In genomic region chr12:67451206-67451605, GRCh38 we compare ENCODE assay signal across 15 cellular contexts.
"Had no signal": no experiment of that assay in that cellular context is flagged by ENCODE, and none has a peak within 500 bp of the region (broad histone marks: within the 10 kb centered on the region; RNA-seq: fewer than 3 reads in every experiment).

No MANE protein-coding gene starts in this region.

- H3K4me3 Mint-ChIP-seq: dendritic cell treated with granulocyte-macrophage colony-stimulating factor and Interleukin-4, amounts not matched to agents 40 ng/mL and 50 ng/mL, for 4 days had no signal

- H3K27me3 Mint-ChIP-seq: activated T-helper 17 cell treated with anti-CD3 and anti-CD28 coated beads, Interleukin-2, amount 50 U/mL, for 72 hours had no signal

- ATAC-seq: activated T-helper 17 cell treated with anti-CD3 and anti-CD28 coated beads, Interleukin-2, amount 50 U/mL, for 72 hours; gastroesophageal sphincter; heart right ventricle; mucosa of descending colon; naive thymus-derived CD4-positive, alpha-beta T cell had no signal

- H3K9me3 ChIP-seq: gastroesophageal sphincter, heart right ventricle, left ventricle myocardium inferior, mucosa of descending colon, neutrophil had no signal

- DNase-seq: activated CD4-positive, alpha-beta T cell treated with anti-CD3 and anti-CD28 coated beads for 1 hour; activated CD4-positive, alpha-beta T cell treated with anti-CD3 and anti-CD28 coated beads, Interleukin-2, amount 50 U/mL, for 4 hours; activated naive CD4-positive, alpha-beta T cell treated with Interleukin-2 at 50 U/mL for 16 hours; activated T-cell treated with anti-CD3 and anti-CD28 coated beads for 4 hours; effector memory CD4-positive, alpha-beta T cell; heart right ventricle; left ventricle myocardium inferior; mucosa of descending colon; naive thymus-derived CD4-positive, alpha-beta T cell; stimulated activated CD4-positive, alpha-beta T cell treated with anti-CD3 and anti-CD28 coated beads, Interleukin-1b, Interleukin-23, amount 100 ng/mL, for 48 hours; T1000 had no signal

- H3K27ac Mint-ChIP-seq: activated T-helper 17 cell treated with anti-CD3 and anti-CD28 coated beads, Interleukin-2, amount 50 U/mL, for 72 hours; dendritic cell treated with granulocyte-macrophage colony-stimulating factor and Interleukin-4, amounts not matched to agents 40 ng/mL and 50 ng/mL, for 4 days had no signal
